Comparison of ENCODE assay signal across 16 cellular contexts in the genomic region with DNA sequence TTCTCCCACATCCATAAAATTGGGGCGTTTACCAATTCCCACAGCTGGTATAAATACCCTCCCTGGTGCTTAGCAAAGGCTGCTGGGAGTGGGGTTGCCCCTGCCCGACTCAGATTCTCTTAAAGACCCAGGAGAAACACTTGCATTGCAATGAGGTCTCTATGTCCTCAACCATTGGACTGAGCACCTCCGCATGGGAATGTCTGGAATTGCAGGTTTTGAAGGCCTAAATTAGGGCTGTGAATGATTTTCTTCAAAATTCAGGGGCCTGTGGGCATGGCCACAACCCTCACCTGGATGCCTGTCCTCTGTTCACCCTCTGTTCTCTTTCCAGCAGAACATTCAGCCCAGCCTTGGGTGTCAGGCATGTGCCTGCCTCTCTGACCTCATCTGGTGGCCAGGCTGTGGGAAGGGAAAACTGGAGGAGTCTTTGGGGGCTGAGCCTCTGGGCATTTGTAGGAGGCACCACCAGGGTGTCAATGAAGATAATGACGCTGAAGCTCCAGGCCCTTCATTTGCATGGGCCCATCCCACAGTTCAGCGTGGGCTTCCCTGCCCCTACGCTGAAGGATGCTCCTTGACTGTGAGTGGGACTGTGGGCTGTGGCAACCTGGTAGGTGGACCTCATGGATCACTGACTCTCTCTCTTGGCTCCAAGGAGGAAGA. TPM values are rescaled to one million over a fixed set of nuclear protein-coding genes. Genes with fewer than 3 reads are reported as not detected.
DNase-seq lines count a peak whose midpoint lies in the region; ATAC-seq and TF ChIP-seq lines count a peak whose summit lies in the region.
"Had no signal": no experiment of that assay in that cellular context is flagged by ENCODE, and none has a peak within 500 bp of the region (broad histone marks: within the 10 kb centered on the region; RNA-seq: fewer than 3 reads in every experiment).

No MANE protein-coding gene starts in this region.

- POLR2A ChIA-PET in A673 (lab: Charles Lee; ENCODE audit: low non-redundant PET), result no interaction called here

- CTCF ChIA-PET in A673 (lab: Charles Lee), result interaction anchor here (1.4 kb wide), 1 partner anchor 110 kb away, joined by 7 read pairs; no protein-coding TSS in a partner anchor

- H3K27ac ChIP-seq in A673 (ENCODE audit: low read depth, low read length, poor library complexity, severe bottlenecking) (no peak overlapping the region), GM23338 (ENCODE audit: low read depth) (no peak overlapping the region), lower lobe of right lung (no peak overlapping the region)
- H3K27ac ChIP-seq: thyroid gland had no signal

- H3K9me3 ChIP-seq in A673 (ENCODE audit: low read depth, low read length, poor library complexity, severe bottlenecking) (no peaks in the 10 kb centered on the region), lower lobe of right lung (no peaks in the 10 kb centered on the region)
- H3K9me3 ChIP-seq: HAP-1, thyroid gland had no signal

- no peaks in the 10 kb centered on the region for H3K27me3 ChIP-seq in A673 (replicated peaks; ENCODE audit: insufficient read depth, low read depth, low read length, poor library complexity)
- no peaks in the 10 kb centered on the region for H3K27me3 ChIP-seq in GM23338 (ENCODE audit: insufficient read depth)
- no peaks in the 10 kb centered on the region for H3K27me3 ChIP-seq in lower lobe of right lung (ENCODE audit: low read depth)
- H3K27me3 ChIP-seq: thyroid gland had no signal

- H4K20me1 ChIP-seq in GM23338 (replicated peaks; ENCODE audit: insufficient read depth), result no peaks in the 10 kb centered on the region

- no peaks in the 10 kb centered on the region for H3K79me2 ChIP-seq in GM23338 (replicated peaks; ENCODE audit: insufficient read depth)

- BruUV-seq in A673 (replicated peaks; lab: Mats Ljungman, UMichigan), result no TSS peak

- TF ChIP-seq CTCF in A673 (conservative IDR thresholded peaks at IDR 0.05; ENCODE audit: low read depth, low read length), result peak; percentile 1; the same call in 1 of the 2 replicates
- peak; percentile 6 to 32; a peak in 2 of 4 replicates for TF ChIP-seq CTCF in GM23338 (conservative IDR thresholded peaks at IDR 0.05; ENCODE audit: low read depth in 2 of 2)
- TF ChIP-seq CTCF in lower lobe of right lung (IDR thresholded peaks at IDR 0.05), result no peak

- H3K9me3 Mint-ChIP-seq in GM23338, result peaks cover 3% of the 10 kb centered on the region; the same call in 1 of the 3 replicates
- peaks cover 11% of the 10 kb centered on the region for H3K9me3 Mint-ChIP-seq in activated naive CD8-positive, alpha-beta T cell treated with anti-CD3 and anti-CD28 coated beads, Interleukin-2, amount 50 U/mL, for 24 hours
- H3K9me3 Mint-ChIP-seq: CD8-positive, alpha-beta memory T cell had no signal

- H2AFZ ChIP-seq in GM23338, result no peak overlapping the region

- H3K36me3 ChIP-seq in A673 (ENCODE audit: insufficient read depth, low read length, poor library complexity, severe bottlenecking) (no peaks in the 10 kb centered on the region), GM23338 (ENCODE audit: insufficient read depth) (no peaks in the 10 kb centered on the region), lower lobe of right lung (no peaks in the 10 kb centered on the region)
- H3K36me3 ChIP-seq: HAP-1, thyroid gland had no signal

- intact Hi-C loops in A673 (cut with micrococcal nuclease; ENCODE audit: unreplicated experiment), result no loop called here
- intact Hi-C loops in lower lobe of right lung (cut with DNase I), result no loop called here

- H3K27me3 Mint-ChIP-seq in GM23338 (ENCODE audit: insufficient read depth, low read depth, poor library complexity), result peaks cover 7% of the 10 kb centered on the region
- H3K27me3 Mint-ChIP-seq in activated naive CD8-positive, alpha-beta T cell treated with anti-CD3 and anti-CD28 coated beads, Interleukin-2, amount 50 U/mL, for 24 hours, result peaks cover 6% of the 10 kb centered on the region

- ATAC-seq in GM23338 (peak; percentile 31), HG03378 (IDR thresholded peaks at IDR 0.05; ENCODE audit: unreplicated experiment) (no peak), lower lobe of right lung (no peak)
- no peak for ATAC-seq in activated naive CD8-positive, alpha-beta T cell treated with anti-CD3 and anti-CD28 coated beads, Interleukin-2, amount 50 U/mL, for 24 hours
- ATAC-seq: naive thymus-derived CD8-positive, alpha-beta T cell had no signal

- no peaks in the 10 kb centered on the region for H3F3A ChIP-seq in GM23338 (replicated peaks; ENCODE audit: low read depth)

- H3K9me2 ChIP-seq in GM23338 (ENCODE audit: insufficient read depth), result peaks cover 4% of the 10 kb centered on the region; the same call in 1 of the 2 replicates

- no peaks in the 10 kb centered on the region; the same call in 2 of the 3 replicates for H3K36me3 Mint-ChIP-seq in GM23338 (ENCODE audit: low read depth)
- peaks cover 2% of the 10 kb centered on the region for H3K36me3 Mint-ChIP-seq in activated naive CD8-positive, alpha-beta T cell treated with anti-CD3 and anti-CD28 coated beads, Interleukin-2, amount 50 U/mL, for 24 hours (ENCODE audit: low read depth)
- H3K36me3 Mint-ChIP-seq: CD8-positive, alpha-beta memory T cell; naive thymus-derived CD8-positive, alpha-beta T cell had no signal

- no peaks in the 10 kb centered on the region; the same call in 2 of the 3 replicates for H3K4me1 Mint-ChIP-seq in GM23338
- peaks cover 40% of the 10 kb centered on the region for H3K4me1 Mint-ChIP-seq in activated naive CD8-positive, alpha-beta T cell treated with anti-CD3 and anti-CD28 coated beads, Interleukin-2, amount 50 U/mL, for 24 hours

- H3K4me2 ChIP-seq in GM23338, result no peak overlapping the region

- H3K4me3 ChIP-seq in A673 (ENCODE audit: low read depth, low read length, poor library complexity, severe bottlenecking) (no peak overlapping the region), GM23338 (no peak overlapping the region), lower lobe of right lung (no peak overlapping the region)
- H3K4me3 ChIP-seq: HAP-1, thyroid gland had no signal

- H3K4me1 ChIP-seq in A673 (ENCODE audit: insufficient read depth, low read length, poor library complexity, severe bottlenecking) (no peaks in the 10 kb centered on the region), GM23338 (ENCODE audit: insufficient read depth) (no peaks in the 10 kb centered on the region), lower lobe of right lung (no peaks in the 10 kb centered on the region)
- H3K4me1 ChIP-seq: HAP-1, thyroid gland had no signal

- DNase-seq in A673 (ENCODE audit: low spot score) (no peak), GM23338 (ENCODE audit: low spot score) (peak; percentile 35), mesenteric fat pad (ENCODE audit: low spot score) (peak; percentile 49), lower lobe of right lung (no peak)
- DNase-seq in activated naive CD8-positive, alpha-beta T cell treated with anti-CD3 and anti-CD28 coated beads, Interleukin-2, amount 50 U/mL, for 24 hours, result no peak
- DNase-seq in stimulated activated CD4-positive, alpha-beta T cell treated with anti-CD3 and anti-CD28 coated beads, Interleukin-12 subunit alpha, Interleukin-12 subunit beta, amount 100 ng/mL, for 4 hours, result no peak
- DNase-seq: CD8-positive, alpha-beta memory T cell; NCI-H1417; NCI-H2107; stimulated activated naive CD4-positive, alpha-beta T cell; T-helper 2 cell had no signal

- no peak overlapping the region for H3K27ac Mint-ChIP-seq in GM23338
- H3K27ac Mint-ChIP-seq in activated naive CD8-positive, alpha-beta T cell treated with anti-CD3 and anti-CD28 coated beads, Interleukin-2, amount 50 U/mL, for 24 hours, result peak overlapping the region; percentile 13
- H3K27ac Mint-ChIP-seq: activated T-helper 2 cell treated with anti-CD3 and anti-CD28 coated beads, Interferon-gamma antibody, Interleukin-2, Interleukin-4, amounts not matched to agents 10 μg/mL and 5 μg/mL and 100 μg/mL, durations not matched to agents 14 hours and 24 hours and 36 hours; CD8-positive, alpha-beta memory T cell had no signal

- H3K4me3 Mint-ChIP-seq in GM23338, result no peak overlapping the region
- no peak overlapping the region for H3K4me3 Mint-ChIP-seq in activated naive CD8-positive, alpha-beta T cell treated with anti-CD3 and anti-CD28 coated beads, Interleukin-2, amount 50 U/mL, for 24 hours
- H3K4me3 Mint-ChIP-seq: CD8-positive, alpha-beta memory T cell had no signal

TF ChIP-seq in GM23338, 12 proteins besides CTCF, POLR2A, EP300 and RAD21:
- TF ChIP-seq EZH2phosphoT487 (IDR thresholded peaks at IDR 0.05; ENCODE audit: unreplicated experiment), result no peak
- TF ChIP-seq ZNF331 (CRISPR knock-in tag; IDR thresholded peaks at IDR 0.05; ENCODE audit: low read depth), result no peak
- TF ChIP-seq JUNB (IDR thresholded peaks at IDR 0.05; ENCODE audit: unreplicated experiment), result no peak
- no peak for TF ChIP-seq STAT1 (IDR thresholded peaks at IDR 0.05; ENCODE audit: unreplicated experiment)
- no peak for TF ChIP-seq NANOG (IDR thresholded peaks at IDR 0.05; ENCODE audit: borderline replicate concordance)
- no peak for TF ChIP-seq ZNF114 (CRISPR knock-in tag; IDR thresholded peaks at IDR 0.05)
- TF ChIP-seq, protein P1, sequence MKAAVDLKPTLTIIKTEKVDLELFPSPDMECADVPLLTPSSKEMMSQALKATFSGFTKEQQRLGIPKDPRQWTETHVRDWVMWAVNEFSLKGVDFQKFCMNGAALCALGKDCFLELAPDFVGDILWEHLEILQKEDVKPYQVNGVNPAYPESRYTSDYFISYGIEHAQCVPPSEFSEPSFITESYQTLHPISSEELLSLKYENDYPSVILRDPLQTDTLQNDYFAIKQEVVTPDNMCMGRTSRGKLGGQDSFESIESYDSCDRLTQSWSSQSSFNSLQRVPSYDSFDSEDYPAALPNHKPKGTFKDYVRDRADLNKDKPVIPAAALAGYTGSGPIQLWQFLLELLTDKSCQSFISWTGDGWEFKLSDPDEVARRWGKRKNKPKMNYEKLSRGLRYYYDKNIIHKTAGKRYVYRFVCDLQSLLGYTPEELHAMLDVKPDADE (IDR thresholded peaks at IDR 0.05), result no peak
- TF ChIP-seq CREB1 (CRISPR knock-in tag; IDR thresholded peaks at IDR 0.05; ENCODE audit: low read depth), result no peak

RNA-seq across cellular contexts. Expression of a gene that starts 52.7 kb away (rescaled TPM):
- 174 and 192 TPM in 2 replicates for total RNA-seq in A673 (2021)
- total RNA-seq in GM23338 (2014; rRNA removed; shearing (Covaris generic)), result 0.14 and 0.70 TPM in 2 replicates
- 0.19 TPM in 1 of 2 replicates, not detected in the other for polyA plus RNA-seq in GM23338 (2016; fragmentation: Nextera tagmentation; extraction: Ambion mirVana)
- 31.4 TPM for total RNA-seq in mesenteric fat pad
- 1.2 TPM for total RNA-seq in lower lobe of right lung
- total RNA-seq: naive thymus-derived CD8-positive, alpha-beta T cell had no signal
- polyA plus RNA-seq: CD8-positive, alpha-beta memory T cell; naive thymus-derived CD8-positive, alpha-beta T cell had no signal

Comparison
In these comparisons a context has a peak if more than half of its experiments do, and no peak if none do; other contexts are left out.
1. DNase-seq: peak in GM23338 (single experiment) and mesenteric fat pad (single experiment); none in A673 (single experiment), activated naive CD8-positive, alpha-beta T cell treated with anti-CD3 and anti-CD28 coated beads, Interleukin-2, amount 50 U/mL, for 24 hours (single experiment), stimulated activated CD4-positive, alpha-beta T cell treated with anti-CD3 and anti-CD28 coated beads, Interleukin-12 subunit alpha, Interleukin-12 subunit beta, amount 100 ng/mL, for 4 hours (single experiment) and lower lobe of right lung (single experiment).
2. RNA of a gene that starts 52.7 kb away (total RNA-seq): 174 to 192 TPM in A673 and 31.4 TPM in mesenteric fat pad (single experiment); 1.2 TPM in lower lobe of right lung (single experiment) and 0.14 to 0.70 TPM in GM23338; every median in the first group is over 10 times any median in the second.